In genomic region chr14:93240678-93241000, GRCh38 we compare ENCODE assay signal across 28 cellular contexts. TPM values are rescaled to one million over a fixed set of nuclear protein-coding genes. Genes with fewer than 3 reads are reported as not detected.
DNase-seq lines count a peak whose midpoint lies in the region; ATAC-seq and TF ChIP-seq lines count a peak whose summit lies in the region.
"Had no signal": no experiment of that assay in that cellular context is flagged by ENCODE, and none has a peak within 500 bp of the region (broad histone marks: within the 10 kb centered on the region; RNA-seq: fewer than 3 reads in every experiment).

No MANE protein-coding gene starts in this region.

- no peak overlapping the region for H4K91ac ChIP-seq in mesenchymal stem cell (ENCODE audit: low read length)

- H3K9me3 Mint-ChIP-seq in MCF 10A (ENCODE audit: unreplicated experiment) = no peaks in the 10 kb centered on the region
- H3K9me3 Mint-ChIP-seq: activated naive CD8-positive, alpha-beta T cell treated with anti-CD3 and anti-CD28 coated beads, Interleukin-2, amount 50 U/mL, for 24 hours; CD4-positive, alpha-beta T cell; central memory CD8-positive, alpha-beta T cell; natural killer cell treated with Interleukin-12 subunit alpha and Interleukin-12 subunit beta and Interleukin-15 and Interleukin-18, amount 100 ng/mL, for 72 hours; stimulated activated naive CD8-positive, alpha-beta T cell treated with anti-CD3 and anti-CD28 coated beads, Interleukin-15, Interleukin-2, amounts not matched to agents 100 ng/mL and 50 ng/mL, for 24 hours had no signal

- no peak overlapping the region for H3K9ac ChIP-seq in SK-N-MC (ENCODE audit: insufficient read length)
- no peak overlapping the region for H3K9ac ChIP-seq in mesenchymal stem cell (ENCODE audit: low read length)
- H3K9ac ChIP-seq: KMS-11 had no signal

- no peak overlapping the region for H2BK120ac ChIP-seq in mesenchymal stem cell (ENCODE audit: low read depth, low read length)

- H2BK5ac ChIP-seq in mesenchymal stem cell (ENCODE audit: low read depth, low read length, poor library complexity, severe bottlenecking) = peak overlapping the region; percentile 79

- no peak overlapping the region for H3K4me3 ChIP-seq in breast epithelium
- no peak overlapping the region for H3K4me3 ChIP-seq in SK-N-MC
- H3K4me3 ChIP-seq in mesenchymal stem cell (ENCODE audit: insufficient read depth in 1 of 2, low read depth in 1 of 2, low read length in 2 of 2) = no peak overlapping the region
- H3K4me3 ChIP-seq in adrenal gland = no peak overlapping the region
- H3K4me3 ChIP-seq: ovary, thoracic aorta had no signal

- H2AFZ ChIP-seq in mesenchymal stem cell (ENCODE audit: low read depth, low read length) = no peak overlapping the region

- no peaks in the 10 kb centered on the region for H3K27me3 ChIP-seq in breast epithelium
- H3K27me3 ChIP-seq in mesenchymal stem cell (ENCODE audit: control insufficient read depth in 1 of 2, insufficient read depth in 1 of 2, low read length in 2 of 2) = no peaks in the 10 kb centered on the region
- no peaks in the 10 kb centered on the region for H3K27me3 ChIP-seq in adrenal gland
- H3K27me3 ChIP-seq: ovary had no signal

- no peak for DNase-seq in MCF 10A (ENCODE audit: unreplicated experiment)
- no peak for DNase-seq in breast epithelium (ENCODE audit: low spot score in 2 of 2)
- DNase-seq in SK-N-MC (ENCODE audit: low read depth, low spot score) = no peak
- DNase-seq in mesenchymal stem cell = no peak
- no peak for DNase-seq in omental fat pad (ENCODE audit: low spot score)
- DNase-seq in left lobe of liver (ENCODE audit: low spot score) = no peak
- no peak for DNase-seq in adrenal gland
- DNase-seq: 8988T; activated CD4-positive, alpha-beta T cell treated with anti-CD3 and anti-CD28 coated beads, Interleukin-2, amount 50 U/mL, for 4 hours; activated CD8-positive, alpha-beta memory T cell treated with anti-CD3 and anti-CD28 coated beads, Interleukin-2, amount 10 ng/mL, durations not matched to agents 7 days and 5 days; activated naive CD4-positive, alpha-beta T cell; activated naive CD8-positive, alpha-beta T cell treated with anti-CD3 and anti-CD28 coated beads, Interleukin-2, amount 50 U/mL, for 24 hours; activated T-cell treated with anti-CD3 and anti-CD28 coated beads, Interleukin-2, amount 50 U/mL, for 48 hours; hippocampal formation; NCI-H1436; NCI-H2081 treated with DMSO at 0.1 percent for 48 hours; NCI-H69; ovary; SIG-M5; small intestine; stimulated activated CD4-positive, alpha-beta T cell treated with anti-CD3 and anti-CD28 coated beads, Interleukin-1b, Interleukin-23, amount 100 ng/mL, for 48 hours had no signal

- H2AK5ac ChIP-seq in mesenchymal stem cell (ENCODE audit: low read length, severe bottlenecking) = peak overlapping the region; percentile 76

- H3K9me3 ChIP-seq in breast epithelium = no peaks in the 10 kb centered on the region
- H3K9me3 ChIP-seq in SK-N-MC (ENCODE audit: low read depth, low read length) = no peaks in the 10 kb centered on the region
- no peaks in the 10 kb centered on the region for H3K9me3 ChIP-seq in mesenchymal stem cell (ENCODE audit: control insufficient read depth, low read length)
- H3K9me3 ChIP-seq in adrenal gland (replicated peaks in 1 of 3) = no peaks in the 10 kb centered on the region
- H3K9me3 ChIP-seq: ovary, thoracic aorta had no signal

- no peak overlapping the region for H3K14ac ChIP-seq in mesenchymal stem cell (ENCODE audit: low read length in 2 of 2)

- peaks cover 20% of the 10 kb centered on the region for H3K79me1 ChIP-seq in mesenchymal stem cell (replicated peaks; ENCODE audit: low read length, poor library complexity, severe bottlenecking)

- H3K4me2 ChIP-seq in mesenchymal stem cell (ENCODE audit: low read length, poor library complexity, severe bottlenecking) = peak overlapping the region; percentile 13
- H3K4me2 ChIP-seq: KMS-11 had no signal

- POLR2A ChIA-PET in MCF 10A (lab: Yijun Ruan, JAX) = interaction anchor here (1.0 to 1.4 kb wide), 2 partner anchors 10 to 34 kb away, joined by 4 read pairs; partner anchors contain the start of gene GON7

- no peak overlapping the region for H3K4ac ChIP-seq in mesenchymal stem cell (ENCODE audit: low read depth in 1 of 2, low read length in 2 of 2)

- no peaks in the 10 kb centered on the region for H3K4me1 Mint-ChIP-seq in MCF 10A (ENCODE audit: insufficient read depth, unreplicated experiment)
- H3K4me1 Mint-ChIP-seq: activated CD8-positive, alpha-beta memory T cell treated with anti-CD3 and anti-CD28 coated beads, Interleukin-2, amount 10 ng/mL, durations not matched to agents 7 days and 5 days had no signal

- TF ChIP-seq CTCF in MCF 10A (IDR thresholded peaks at IDR 0.05; ENCODE audit: unreplicated experiment) = no peak
- no peak for TF ChIP-seq CTCF in breast epithelium (IDR thresholded peaks at IDR 0.05)
- TF ChIP-seq CTCF in omental fat pad (IDR thresholded peaks at IDR 0.05) = no peak
- no peak for TF ChIP-seq CTCF in adrenal gland (IDR thresholded peaks at IDR 0.05)

- H3K27ac Mint-ChIP-seq in MCF 10A (ENCODE audit: low read depth, unreplicated experiment) = peak overlapping the region; percentile 54
- H3K27ac Mint-ChIP-seq: activated CD8-positive, alpha-beta memory T cell treated with anti-CD3 and anti-CD28 coated beads, Interleukin-2, amount 10 ng/mL, durations not matched to agents 7 days and 5 days; activated naive CD8-positive, alpha-beta T cell treated with anti-CD3 and anti-CD28 coated beads, Interleukin-2, amount 50 U/mL, for 24 hours; natural killer cell treated with Interleukin-12 subunit alpha and Interleukin-12 subunit beta and Interleukin-15 and Interleukin-18, amount 100 ng/mL, for 72 hours; stimulated activated naive CD8-positive, alpha-beta T cell treated with anti-CD3 and anti-CD28 coated beads, Interleukin-15, Interleukin-2, amounts not matched to agents 100 ng/mL and 50 ng/mL, for 24 hours had no signal

- H3K36me3 ChIP-seq in breast epithelium (peaks cover 3% of the 10 kb centered on the region), SK-N-MC (ENCODE audit: insufficient read depth, low read length) (peaks cover 46% of the 10 kb centered on the region), mesenchymal stem cell (ENCODE audit: control insufficient read depth in 1 of 2, insufficient read depth in 2 of 2, low read depth in 1 of 2, low read length in 2 of 2) (peaks cover 27 to 53% of the 10 kb centered on the region in 2 experiments), adrenal gland (replicated peaks in 1 of 2) (peaks cover 0 to 48% of the 10 kb centered on the region in 2 donors)
- H3K36me3 ChIP-seq: ovary had no signal

- H4K8ac ChIP-seq in mesenchymal stem cell (ENCODE audit: low read length) = no peak overlapping the region

- H3K27me3 Mint-ChIP-seq in MCF 10A (ENCODE audit: insufficient read depth, unreplicated experiment) = no peaks in the 10 kb centered on the region
- H3K27me3 Mint-ChIP-seq: activated CD8-positive, alpha-beta memory T cell treated with anti-CD3 and anti-CD28 coated beads, Interleukin-2, amount 10 ng/mL, durations not matched to agents 7 days and 5 days; activated naive CD8-positive, alpha-beta T cell treated with anti-CD3 and anti-CD28 coated beads, Interleukin-2, amount 50 U/mL, for 24 hours; CD4-positive, alpha-beta T cell; central memory CD8-positive, alpha-beta T cell; natural killer cell treated with Interleukin-12 subunit alpha and Interleukin-12 subunit beta and Interleukin-15 and Interleukin-18, amount 100 ng/mL, for 72 hours; stimulated activated naive CD8-positive, alpha-beta T cell treated with anti-CD3 and anti-CD28 coated beads, Interleukin-15, Interleukin-2, amounts not matched to agents 100 ng/mL and 50 ng/mL, for 24 hours had no signal

- ATAC-seq in omental fat pad (ENCODE audit: low FRiP score) (no peak), left lobe of liver (no peak), GM19324 (IDR thresholded peaks at IDR 0.05; ENCODE audit: low FRiP score, unreplicated experiment) (no peak)
- ATAC-seq: activated CD8-positive, alpha-beta memory T cell treated with anti-CD3 and anti-CD28 coated beads, Interleukin-2, amount 10 ng/mL, durations not matched to agents 7 days and 5 days; activated naive CD8-positive, alpha-beta T cell treated with anti-CD3 and anti-CD28 coated beads, Interleukin-2, amount 50 U/mL, for 24 hours; natural killer cell treated with Interleukin-12 subunit alpha and Interleukin-12 subunit beta and Interleukin-15 and Interleukin-18, amount 100 ng/mL, for 72 hours had no signal

- H3K4me3 Mint-ChIP-seq in MCF 10A (ENCODE audit: unreplicated experiment) = no peak overlapping the region
- H3K4me3 Mint-ChIP-seq: activated CD8-positive, alpha-beta memory T cell treated with anti-CD3 and anti-CD28 coated beads, Interleukin-2, amount 10 ng/mL, durations not matched to agents 7 days and 5 days; activated naive CD8-positive, alpha-beta T cell treated with anti-CD3 and anti-CD28 coated beads, Interleukin-2, amount 50 U/mL, for 24 hours; central memory CD8-positive, alpha-beta T cell; natural killer cell treated with Interleukin-12 subunit alpha and Interleukin-12 subunit beta and Interleukin-15 and Interleukin-18, amount 100 ng/mL, for 72 hours; stimulated activated naive CD8-positive, alpha-beta T cell treated with anti-CD3 and anti-CD28 coated beads, Interleukin-15, Interleukin-2, amounts not matched to agents 100 ng/mL and 50 ng/mL, for 24 hours had no signal

- H3K27ac ChIP-seq in breast epithelium (no peak overlapping the region), SK-N-MC (0 out of 2 replicates have a peak overlapping the region, but pooled peaks have one; percentile 25), mesenchymal stem cell (ENCODE audit: low read length, poor library complexity, severe bottlenecking) (peak overlapping the region; percentile 94), adrenal gland (no peak overlapping the region)
- H3K27ac ChIP-seq: KMS-11, ovary, thoracic aorta had no signal

- intact Hi-C loops in MCF 10A (cut with micrococcal nuclease) = loop anchor here (2.0 kb wide), 1 partner anchor 90 kb away; no protein-coding TSS in a partner anchor
- intact Hi-C loops in breast epithelium (cut with DNase I; ENCODE audit: low total_unique reads) = no loop called here
- intact Hi-C loops in adrenal gland (cut with DNase I) = no loop called here

- 36% methylated on average over 3 of the region's 3 CpGs for WGBS in mesenchymal stem cell
- WGBS in adrenal gland, 4 donors = 81 to 95% (median 92%) methylated on average over 3 of the region's 3 CpGs

- no peak overlapping the region for H3K18ac ChIP-seq in mesenchymal stem cell (ENCODE audit: low read depth in 1 of 2, low read length in 2 of 2)

- TF ChIP-seq POLR2A in breast epithelium (IDR thresholded peaks at IDR 0.05) = no peak
- TF ChIP-seq POLR2A in adrenal gland (IDR thresholded peaks at IDR 0.05) = no peak

- H2BK12ac ChIP-seq in mesenchymal stem cell (ENCODE audit: low read length in 2 of 2) = no peak overlapping the region

- CTCF ChIA-PET in MCF 10A (lab: Yijun Ruan, JAX) = interaction anchor here (0.7 kb wide), 1 partner anchor 655 kb away, joined by 3 read pairs; no protein-coding TSS in a partner anchor

- peaks cover 47% of the 10 kb centered on the region for H3K36me3 Mint-ChIP-seq in MCF 10A (ENCODE audit: insufficient read depth, unreplicated experiment)

- no peaks in the 10 kb centered on the region for H3K4me1 ChIP-seq in breast epithelium
- H3K4me1 ChIP-seq in mesenchymal stem cell (ENCODE audit: control insufficient read depth, insufficient read depth, low read depth, low read length) = peaks cover 14% of the 10 kb centered on the region
- H3K4me1 ChIP-seq in adrenal gland (replicated peaks in 1 of 2) = no peaks in the 10 kb centered on the region

- no peak overlapping the region for H3K23ac ChIP-seq in mesenchymal stem cell (ENCODE audit: low read length in 2 of 2)

- BruUV-seq in MCF 10A (replicated peaks; lab: Mats Ljungman, UMichigan) = no TSS peak

- no peak overlapping the region for H2BK15ac ChIP-seq in mesenchymal stem cell (ENCODE audit: low read depth, poor library complexity, severe bottlenecking)

RNA-seq across cellular contexts. Expression of gene UBR7, which starts 33.6 kb away (rescaled TPM):
- total RNA-seq in MCF 10A (2022) (12.7 and 13.0 TPM in 2 replicates), breast epithelium (10 to 100 TPM; 21.0 to 34.7 (median 31.0) TPM), omental fat pad (10 to 100 TPM; 12.0 to 23.0 (median 18.0) TPM), left lobe of liver (8.8 TPM), adrenal gland (10 to 100 TPM; 13.2 to 32.9 (median 18.4) TPM)
- 9.6 TPM for polyA plus RNA-seq in mesenchymal stem cell (2013, experiment 1 of 2)
- polyA plus RNA-seq in mesenchymal stem cell (2013, experiment 2 of 2) = 9.6 TPM
- 10 to 100 TPM in 1 of 3 donors, 1 to 10 TPM in 2; 7.8 to 26.5 (median 9.3) TPM for polyA plus RNA-seq in adrenal gland

RNA-seq across cellular contexts. Expression of gene GON7, which starts 33.8 kb away (rescaled TPM):
- total RNA-seq in MCF 10A (2022) (9.9 and 12.3 TPM in 2 replicates), breast epithelium (10 to 100 TPM in 2 of 3 donors, 1 to 10 TPM in 1; 8.5 to 12.1 (median 11.1) TPM), omental fat pad (1 to 10 TPM; 6.9 to 8.2 (median 7.7) TPM), left lobe of liver (5.0 TPM), adrenal gland (10 to 100 TPM in 7 of 8 donors, 1 to 10 TPM in 1; 9.4 to 23.2 (median 18.0) TPM)
- 11.2 TPM for polyA plus RNA-seq in mesenchymal stem cell (2013, experiment 1 of 2)
- polyA plus RNA-seq in mesenchymal stem cell (2013, experiment 2 of 2) = 11.7 TPM
- 10 to 100 TPM; 13.3 to 34.9 (median 16.9) TPM for polyA plus RNA-seq in adrenal gland

RNA-seq across cellular contexts. Expression of gene LYSET, which starts 55.5 kb away (rescaled TPM):
- total RNA-seq in MCF 10A (2022) = 14.3 and 15.4 TPM in 2 replicates
- 10 to 100 TPM; 10.8 to 14.9 (median 11.4) TPM for total RNA-seq in breast epithelium
- 19.0 TPM for polyA plus RNA-seq in mesenchymal stem cell (2013, experiment 1 of 2)
- polyA plus RNA-seq in mesenchymal stem cell (2013, experiment 2 of 2) = 19.9 TPM
- 10 to 100 TPM in 2 of 4 donors, 1 to 10 TPM in 2; 5.7 to 18.5 (median 9.2) TPM for total RNA-seq in omental fat pad
- 8.1 TPM for total RNA-seq in left lobe of liver
- total RNA-seq in adrenal gland = 10 to 100 TPM; 17.2 to 37.9 (median 22.0) TPM
- polyA plus RNA-seq in adrenal gland = 10 to 100 TPM; 12.0 to 32.9 (median 22.7) TPM

RNA-seq across cellular contexts. Expression of gene MOAP1, which starts 55.9 kb away (rescaled TPM):
- total RNA-seq in MCF 10A (2022) (17.5 and 22.1 TPM in 2 replicates), breast epithelium (10 to 100 TPM; 29.0 to 35.9 (median 31.1) TPM), omental fat pad (10 to 100 TPM; 18.0 to 29.6 (median 24.3) TPM), left lobe of liver (10.4 TPM), adrenal gland (10 to 100 TPM; 29.0 to 52.9 (median 38.6) TPM)
- polyA plus RNA-seq in mesenchymal stem cell (2013, experiment 1 of 2) = 11.6 TPM
- 12.4 TPM for polyA plus RNA-seq in mesenchymal stem cell (2013, experiment 2 of 2)
- 10 to 100 TPM; 12.7 to 55.6 (median 13.8) TPM for polyA plus RNA-seq in adrenal gland

Comparison
In these comparisons a context has a peak if more than half of its experiments do, and no peak if none do; other contexts are left out.
1. H3K27ac ChIP-seq: peak in SK-N-MC (single experiment) and mesenchymal stem cell (single experiment); none in breast epithelium (0 of 2) and adrenal gland (0 of 5).